In genomic region chr12:92144631-92145480, GRCh38 we compare ENCODE assay signal across 7 cellular contexts. TPM values are rescaled to one million over a fixed set of nuclear protein-coding genes. Genes with fewer than 3 reads are reported as not detected.
DNase-seq lines count a peak whose midpoint lies in the region; ATAC-seq and TF ChIP-seq lines count a peak whose summit lies in the region.

No MANE protein-coding gene starts in this region.

- TF ChIP-seq CTCF in right atrium auricular region (IDR thresholded peaks at IDR 0.05) (peak in 1 of 2 donors; percentile 40), vagina (IDR thresholded peaks at IDR 0.05) (no peak)

- peak; percentile 75 for TF ChIP-seq POLR2A in GM18505 (IDR thresholded peaks at IDR 0.05; ENCODE audit: borderline replicate concordance, extremely low read depth, insufficient read depth, insufficient read length)
- no peak for TF ChIP-seq POLR2A in vagina (IDR thresholded peaks at IDR 0.05)

- peak; percentile 58 for DNase-seq in activated naive CD8-positive, alpha-beta T cell treated with anti-CD3 and anti-CD28 coated beads, Interleukin-2, amount 50 U/mL, for 24 hours
- DNase-seq in right atrium auricular region (ENCODE audit: low spot score), result peak; percentile 78
- peak; percentile 44 for DNase-seq in putamen (ENCODE audit: low spot score)
- DNase-seq in vagina (ENCODE audit: extremely low spot score in 2 of 2), result peak in 1 of 2 donors; percentile 90

- peaks cover 58% of the 10 kb centered on the region for H3K36me3 Mint-ChIP-seq in activated naive CD8-positive, alpha-beta T cell treated with anti-CD3 and anti-CD28 coated beads, Interleukin-2, amount 50 U/mL, for 24 hours (ENCODE audit: low read depth)

- peak overlapping the region; percentile 99 to 100 for H3K27ac ChIP-seq in right atrium auricular region
- peak overlapping the region; percentile 100 for H3K27ac ChIP-seq in vagina

- H3K27me3 Mint-ChIP-seq in activated naive CD8-positive, alpha-beta T cell treated with anti-CD3 and anti-CD28 coated beads, Interleukin-2, amount 50 U/mL, for 24 hours, result peaks cover 1% of the 10 kb centered on the region

- H3K4me1 ChIP-seq in right atrium auricular region (peaks cover 0 to 6% of the 10 kb centered on the region in 2 donors), vagina (peaks cover 2% of the 10 kb centered on the region)

- intact Hi-C loops in vagina (cut with DNase I), result loop anchor here (5.0 to 10.0 kb wide), 3 partner anchors 97 to 420 kb away; no protein-coding TSS in a partner anchor

- TF ChIP-seq EP300 in Ishikawa (IDR thresholded peaks at IDR 0.05; ENCODE audit: borderline replicate concordance), result no peak

- H3K27ac Mint-ChIP-seq in activated naive CD8-positive, alpha-beta T cell treated with anti-CD3 and anti-CD28 coated beads, Interleukin-2, amount 50 U/mL, for 24 hours, result peak overlapping the region; percentile 90

- no peak for TF ChIP-seq RAD21 in Ishikawa (IDR thresholded peaks at IDR 0.05; ENCODE audit: low read depth)

- peak overlapping the region; percentile 84 to 100 for H3K4me3 ChIP-seq in right atrium auricular region
- peak overlapping the region; percentile 84 to 85 for H3K4me3 ChIP-seq in vagina

- no peaks in the 10 kb centered on the region for H3K9me3 Mint-ChIP-seq in activated naive CD8-positive, alpha-beta T cell treated with anti-CD3 and anti-CD28 coated beads, Interleukin-2, amount 50 U/mL, for 24 hours

- H3K36me3 ChIP-seq in right atrium auricular region, result peaks cover 54% of the 10 kb centered on the region
- peaks cover 4 to 32% of the 10 kb centered on the region in 2 donors for H3K36me3 ChIP-seq in vagina

- ATAC-seq in GM18505 (IDR thresholded peaks at IDR 0.05; ENCODE audit: unreplicated experiment) (no peak), SK-N-SH treated with all-trans-retinoic acid at 6 μM for 48 hours (peak; percentile 4)
- ATAC-seq in activated naive CD8-positive, alpha-beta T cell treated with anti-CD3 and anti-CD28 coated beads, Interleukin-2, amount 50 U/mL, for 24 hours, result peak; percentile 1

- peaks cover 35% of the 10 kb centered on the region for H3K4me1 Mint-ChIP-seq in activated naive CD8-positive, alpha-beta T cell treated with anti-CD3 and anti-CD28 coated beads, Interleukin-2, amount 50 U/mL, for 24 hours

- H3K27me3 ChIP-seq in right atrium auricular region (no peaks in the 10 kb centered on the region), vagina (no peaks in the 10 kb centered on the region)

- peak overlapping the region; percentile 99 for H3K4me3 Mint-ChIP-seq in activated naive CD8-positive, alpha-beta T cell treated with anti-CD3 and anti-CD28 coated beads, Interleukin-2, amount 50 U/mL, for 24 hours

- H3K9me3 ChIP-seq in right atrium auricular region (no peaks in the 10 kb centered on the region), vagina (no peaks in the 10 kb centered on the region)

TF ChIP-seq in Ishikawa, 13 proteins besides CTCF, POLR2A, EP300 and RAD21:
- TF ChIP-seq MAX (IDR thresholded peaks at IDR 0.05) (no peak; the same call in none of the 2 replicates), ZBTB7A (IDR thresholded peaks at IDR 0.05; ENCODE audit: low read depth) (0 out of 2 replicates have a peak, but pooled peaks have one; percentile 32)

TF ChIP-seq in SK-N-SH treated with all-trans-retinoic acid at 6 μM for 48 hours, 23 proteins besides CTCF, POLR2A, EP300 and RAD21 (continues in another document):
- no peak for TF ChIP-seq ISL1 (CRISPR knock-in tag; IDR thresholded peaks at IDR 0.05)
- TF ChIP-seq RARB (CRISPR knock-in tag; IDR thresholded peaks at IDR 0.05), result no peak
- TF ChIP-seq BACH2 (CRISPR knock-in tag; IDR thresholded peaks at IDR 0.05; ENCODE audit: borderline replicate concordance), result no peak
- TF ChIP-seq CSDC2 (CRISPR knock-in tag; IDR thresholded peaks at IDR 0.05), result no peak
- TF ChIP-seq GLIS3 (CRISPR knock-in tag; IDR thresholded peaks at IDR 0.05), result no peak
- no peak for TF ChIP-seq PATZ1 (CRISPR knock-in tag; IDR thresholded peaks at IDR 0.05; ENCODE audit: borderline replicate concordance)
- TF ChIP-seq POU6F1 (CRISPR knock-in tag; IDR thresholded peaks at IDR 0.05; ENCODE audit: borderline replicate concordance, low read depth), result no peak
- no peak for TF ChIP-seq OSR1 (CRISPR knock-in tag; IDR thresholded peaks at IDR 0.05)
- TF ChIP-seq CREB5 (CRISPR knock-in tag; IDR thresholded peaks at IDR 0.05; ENCODE audit: low read depth), result no peak
- no peak for TF ChIP-seq TOX (CRISPR knock-in tag; IDR thresholded peaks at IDR 0.05; ENCODE audit: borderline replicate concordance)
- TF ChIP-seq ZNF70 (CRISPR knock-in tag; IDR thresholded peaks at IDR 0.05), result no peak
- TF ChIP-seq CSRNP3 (CRISPR knock-in tag; IDR thresholded peaks at IDR 0.05), result no peak
- no peak for TF ChIP-seq ESRRG (CRISPR knock-in tag; IDR thresholded peaks at IDR 0.05)
- TF ChIP-seq ZFP30 (CRISPR knock-in tag; IDR thresholded peaks at IDR 0.05), result no peak
- no peak for TF ChIP-seq TSHZ2 (CRISPR knock-in tag; IDR thresholded peaks at IDR 0.05)

RNA-seq across cellular contexts. Expression of gene BTG1, which starts 0.8 kb away (rescaled TPM):
- total RNA-seq in right atrium auricular region (10 to 100 TPM; 51.2 to 61.6 TPM), vagina (73.7 TPM)
